ENCODE assay signal across 13 cellular contexts in the genomic region with DNA sequence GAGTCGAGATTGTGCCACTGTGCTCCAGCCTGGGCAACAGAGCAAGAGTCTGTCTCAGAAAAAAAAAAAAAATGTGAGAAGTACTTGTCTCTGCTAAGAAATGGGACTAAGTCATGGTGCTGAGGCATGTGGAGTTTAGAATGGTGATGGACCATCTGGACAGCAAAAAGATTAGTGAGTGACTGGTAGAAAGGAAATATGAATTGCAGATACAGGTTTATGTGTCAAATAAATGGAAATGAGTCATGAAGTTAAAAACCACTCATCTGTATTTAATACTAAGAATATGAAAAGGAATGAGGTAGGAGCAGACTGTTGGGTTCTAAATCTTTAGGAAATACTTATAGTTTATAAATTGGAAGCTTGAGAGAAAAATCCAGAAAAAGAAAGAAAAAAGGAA.
DNase-seq lines count a peak whose midpoint lies in the region; FAIRE-seq and TF ChIP-seq lines count a peak whose summit lies in the region.
"Had no signal": no experiment of that assay in that cellular context is flagged by ENCODE, and none has a peak within 500 bp of the region (broad histone marks: within the 10 kb centered on the region; RNA-seq: fewer than 3 reads in every experiment).

No MANE protein-coding gene starts in this region.

- H3K79me2 ChIP-seq in GM23248 (ENCODE audit: insufficient read depth) (no peaks in the 10 kb centered on the region), endothelial cell of umbilical vein (ENCODE audit: control insufficient read depth, insufficient read depth, low read length) (no peaks in the 10 kb centered on the region), PC-9 (ENCODE audit: low read depth) (no peaks in the 10 kb centered on the region)

- TF ChIP-seq POLR2A in endothelial cell of umbilical vein (IDR thresholded peaks at IDR 0.05; ENCODE audit: low read depth, low read length) (no peak), vagina (IDR thresholded peaks at IDR 0.05) (no peak), suprapubic skin (IDR thresholded peaks at IDR 0.05) (no peak)

- intact Hi-C loops in endothelial cell of umbilical vein (cut with micrococcal nuclease): no loop called here
- intact Hi-C loops in vagina (cut with DNase I): loop anchor here (10.0 kb wide), 1 partner anchor 855 kb away; a partner anchor contains a TSS
- intact Hi-C loops in PC-9 (cut with micrococcal nuclease; ENCODE audit: unreplicated experiment): no loop called here

- CTCF ChIA-PET in endothelial cell of umbilical vein (lab: Charles Lee) (interaction anchor here (2.0 kb wide), 1 partner anchor 10 kb away, joined by 5 read pairs; no protein-coding TSS in a partner anchor), PC-9 (lab: Charles Lee) (no interaction called here)

- dilution Hi-C loops in endothelial cell of umbilical vein (cut with MboI; ENCODE audit: extremely low pct_ligation_motif_present, low sequenced_read_pairs): no loop called here

- H4K20me1 ChIP-seq in GM23248 (ENCODE audit: insufficient read depth) (no peaks in the 10 kb centered on the region), endothelial cell of umbilical vein (replicated peaks; ENCODE audit: control insufficient read depth, extremely low read depth, insufficient read depth, low read length) (no peaks in the 10 kb centered on the region), PC-9 (ENCODE audit: insufficient read depth) (no peaks in the 10 kb centered on the region)

- no TSS peak for BruUV-seq in endothelial cell of umbilical vein (replicated peaks; lab: Mats Ljungman, UMichigan)
- BruUV-seq in PC-9 (replicated peaks; lab: Mats Ljungman, UMichigan): no TSS peak

- H3K9me1 ChIP-seq in endothelial cell of umbilical vein (replicated peaks; ENCODE audit: control insufficient read depth, extremely low read depth, insufficient read depth, low read length): no peaks in the 10 kb centered on the region

- no peaks in the 10 kb centered on the region for H3K27me3 ChIP-seq in GM23248 (replicated peaks; ENCODE audit: insufficient read depth)
- no peaks in the 10 kb centered on the region for H3K27me3 ChIP-seq in endothelial cell of umbilical vein (ENCODE audit: control insufficient read depth in 2 of 2, insufficient read depth in 2 of 2, low read length in 2 of 2)
- no peaks in the 10 kb centered on the region for H3K27me3 ChIP-seq in vagina
- H3K27me3 ChIP-seq in suprapubic skin: peaks cover 5% of the 10 kb centered on the region
- 0 out of 2 replicates have a peak, but pooled peaks cover 4% of the 10 kb centered on the region for H3K27me3 ChIP-seq in PC-9 (ENCODE audit: insufficient read depth, low read depth)

- H3K9me3 ChIP-seq in GM23248 (ENCODE audit: low read depth): no peaks in the 10 kb centered on the region
- no peaks in the 10 kb centered on the region for H3K9me3 ChIP-seq in endothelial cell of umbilical vein (replicated peaks; ENCODE audit: control insufficient read depth, insufficient read depth, low read length)
- H3K9me3 ChIP-seq in vagina: no peaks in the 10 kb centered on the region
- no peaks in the 10 kb centered on the region for H3K9me3 ChIP-seq in suprapubic skin
- no peaks in the 10 kb centered on the region for H3K9me3 ChIP-seq in PC-9 (ENCODE audit: insufficient read depth, low read depth)

- peak; percentile 18 for DNase-seq in A172 (ENCODE audit: low spot score)
- peak; percentile 12 for DNase-seq in GM23248
- DNase-seq in RKO (ENCODE audit: low spot score): peak; percentile 42
- DNase-seq in endothelial cell of umbilical vein (ENCODE audit: low read depth, low spot score): peak; percentile 75
- no peak for DNase-seq in vagina (ENCODE audit: extremely low spot score in 2 of 2)
- DNase-seq in suprapubic skin (ENCODE audit: low spot score in 2 of 2): no peak
- no peak for DNase-seq in NCI-H1417 treated with DMSO at 0.1 percent for 48 hours (lab: John Stamatoyannopoulos, UW)
- DNase-seq in PC-9: no peak
- DNase-seq: 8988T, DMS79, NCI-H1048, NCI-H774, SIG-M5 had no signal

- no peak overlapping the region for H3K9ac ChIP-seq in GM23248
- H3K9ac ChIP-seq in endothelial cell of umbilical vein (replicated peaks; ENCODE audit: extremely low read depth, insufficient read depth, low read length): no peak overlapping the region

- peaks cover 6% of the 10 kb centered on the region for H3F3A ChIP-seq in GM23248 (ENCODE audit: insufficient read depth)
- H3F3A ChIP-seq in PC-9 (ENCODE audit: insufficient read depth, low read depth): no peaks in the 10 kb centered on the region

- WGBS in GM23248 (ENCODE audit: low coverage in 1 of 2, low lambda C conversion rate in 2 of 2, missing lambda C conversion rate in 2 of 2), 2 experiments: 83 to 97% methylated on average over 1 of the region's 1 CpG
- WGBS in suprapubic skin: 87% methylated on average over 1 of the region's 1 CpG

- H3K9me2 ChIP-seq in GM23248 (ENCODE audit: insufficient read depth): no peaks in the 10 kb centered on the region
- H3K9me2 ChIP-seq in PC-9 (ENCODE audit: insufficient read depth): no peaks in the 10 kb centered on the region; the same call in 1 of the 2 replicates

- no peak overlapping the region for H3K4me2 ChIP-seq in GM23248 (ENCODE audit: unreplicated experiment)
- H3K4me2 ChIP-seq in endothelial cell of umbilical vein (ENCODE audit: insufficient read depth, low read length): no peak overlapping the region
- no peak overlapping the region for H3K4me2 ChIP-seq in PC-9

- in situ Hi-C loops in GM23248 (cut with MboI): loop anchor here (10.0 kb wide), 1 partner anchor 855 kb away; a partner anchor contains a TSS

- no peak overlapping the region for H3K4me3 ChIP-seq in GM23248
- H3K4me3 ChIP-seq in endothelial cell of umbilical vein (replicated peaks in 1 of 3; ENCODE audit: insufficient read depth in 1 of 3, low read depth in 1 of 3, low read length in 3 of 3): no peak overlapping the region
- no peak overlapping the region for H3K4me3 ChIP-seq in vagina
- H3K4me3 ChIP-seq in suprapubic skin: no peak overlapping the region
- no peak overlapping the region for H3K4me3 ChIP-seq in PC-9

- peaks cover 17% of the 10 kb centered on the region for H3K4me1 ChIP-seq in GM23248 (ENCODE audit: insufficient read depth)
- peaks cover 5% of the 10 kb centered on the region for H3K4me1 ChIP-seq in endothelial cell of umbilical vein (ENCODE audit: control insufficient read depth, extremely low read depth, insufficient read depth, low read length)
- H3K4me1 ChIP-seq in vagina: peaks cover 2% of the 10 kb centered on the region
- H3K4me1 ChIP-seq in suprapubic skin: no peaks in the 10 kb centered on the region
- H3K4me1 ChIP-seq in PC-9 (replicated peaks; ENCODE audit: insufficient read depth): no peaks in the 10 kb centered on the region

- H3K27ac ChIP-seq in GM23248 (no peak overlapping the region), endothelial cell of umbilical vein (ENCODE audit: insufficient read depth, low read depth, low read length) (no peak overlapping the region), vagina (no peak overlapping the region), suprapubic skin (no peak overlapping the region), PC-9 (no peak overlapping the region)

- TF ChIP-seq EP300 in suprapubic skin (IDR thresholded peaks at IDR 0.05): no peak

- TF ChIP-seq CTCF in endothelial cell of umbilical vein (IDR thresholded peaks at IDR 0.05; ENCODE audit: extremely low read depth in 1 of 2, insufficient read depth in 1 of 2, low read depth in 1 of 2, low read length in 2 of 2) (no peak), vagina (IDR thresholded peaks at IDR 0.05) (no peak), suprapubic skin (IDR thresholded peaks at IDR 0.05) (no peak), PC-9 (conservative IDR thresholded peaks at IDR 0.05) (no peak)

- H2AFZ ChIP-seq in GM23248: no peak overlapping the region
- H2AFZ ChIP-seq in endothelial cell of umbilical vein (ENCODE audit: low read depth, low read length): no peak overlapping the region
- no peak overlapping the region for H2AFZ ChIP-seq in PC-9

- H3K36me3 ChIP-seq in GM23248 (ENCODE audit: low read depth) (no peaks in the 10 kb centered on the region), endothelial cell of umbilical vein (ENCODE audit: control insufficient read depth in 2 of 2, extremely low read depth in 1 of 2, insufficient read depth in 2 of 2, low read length in 2 of 2) (no peaks in the 10 kb centered on the region), vagina (no peaks in the 10 kb centered on the region), suprapubic skin (no peaks in the 10 kb centered on the region), PC-9 (ENCODE audit: low read depth) (no peaks in the 10 kb centered on the region)

- POLR2A ChIA-PET in endothelial cell of umbilical vein (lab: Charles Lee): no interaction called here
- POLR2A ChIA-PET in PC-9 (lab: Charles Lee; ENCODE audit: unreplicated experiment): no interaction called here

- peak; percentile 55 for FAIRE-seq in endothelial cell of umbilical vein (lab: Jason Lieb, UNC)

TF ChIP-seq in endothelial cell of umbilical vein, 7 proteins besides CTCF, POLR2A, EP300 and RAD21:
- TF ChIP-seq, protein P1, sequence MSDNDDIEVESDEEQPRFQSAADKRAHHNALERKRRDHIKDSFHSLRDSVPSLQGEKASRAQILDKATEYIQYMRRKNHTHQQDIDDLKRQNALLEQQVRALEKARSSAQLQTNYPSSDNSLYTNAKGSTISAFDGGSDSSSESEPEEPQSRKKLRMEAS (IDR thresholded peaks at IDR 0.05; ENCODE audit: insufficient read depth, insufficient read length): no peak
- peak; percentile 16 for TF ChIP-seq GATA2 (IDR thresholded peaks at IDR 0.05; ENCODE audit: insufficient read depth, insufficient read length, low read depth, low read length)
- TF ChIP-seq POLR2AphosphoS5 (IDR thresholded peaks at IDR 0.05; ENCODE audit: insufficient read depth, low read depth, low read length): no peak
- peak; percentile 22 for TF ChIP-seq JUN (IDR thresholded peaks at IDR 0.05; ENCODE audit: borderline replicate concordance, insufficient read depth, insufficient read length, low read depth)
- TF ChIP-seq FOS (IDR thresholded peaks at IDR 0.05; ENCODE audit: borderline replicate concordance, insufficient read depth, low read length): peak; percentile 66
- TF ChIP-seq MYC (IDR thresholded peaks at IDR 0.05; ENCODE audit: low read depth, low read length): no peak
TF ChIP-seq in endothelial cell of umbilical vein: peak in this region for 3.

Comparison
In these comparisons a context has a peak if more than half of its experiments do, and no peak if none do; other contexts are left out.
1. DNase-seq: peak in A172 (single experiment), GM23248 (single experiment), RKO (single experiment) and endothelial cell of umbilical vein (single experiment); none in vagina (0 of 2), suprapubic skin (0 of 2), NCI-H1417 treated with DMSO at 0.1 percent for 48 hours (single experiment) and PC-9 (0 of 2).